In genomic region chr12:31967569-31967968, GRCh38 we compare ENCODE assay signal across 15 cellular contexts. TPM values are rescaled to one million over a fixed set of nuclear protein-coding genes. Genes with fewer than 3 reads are reported as not detected.
A peak's percentile ranks its signal among the peaks of the same experiment; 100 is the strongest.
DNase-seq lines count a peak whose midpoint lies in the region; ATAC-seq, FAIRE-seq and TF ChIP-seq lines count a peak whose summit lies in the region.
"Had no signal": no experiment of that assay in that cellular context is flagged by ENCODE, and none has a peak within 500 bp of the region (broad histone marks: within the 10 kb centered on the region; RNA-seq: fewer than 3 reads in every experiment).

No MANE protein-coding gene starts in this region.

- H3F3A ChIP-seq in SU-DHL-6 (ENCODE audit: insufficient read depth), result peaks cover 5% of the 10 kb centered on the region; the same call in 1 of the 2 replicates

- peaks cover 55% of the 10 kb centered on the region for H3K36me3 Mint-ChIP-seq in activated T-cell treated with anti-CD3 and anti-CD28 coated beads, Interleukin-2, amount 50 U/mL, for 4 hours (ENCODE audit: insufficient read depth)

- peaks cover 5% of the 10 kb centered on the region for H3K9me3 Mint-ChIP-seq in activated T-cell treated with anti-CD3 and anti-CD28 coated beads, Interleukin-2, amount 50 U/mL, for 4 hours

- no peak for TF ChIP-seq POLR2A in gastrocnemius medialis (IDR thresholded peaks at IDR 0.05)

- H3K4me1 Mint-ChIP-seq in activated T-cell treated with anti-CD3 and anti-CD28 coated beads, Interleukin-2, amount 50 U/mL, for 4 hours (ENCODE audit: low read depth), result peaks cover 86% of the 10 kb centered on the region

- peaks cover 23% of the 10 kb centered on the region for H3K4me1 ChIP-seq in effector memory CD4-positive, alpha-beta T cell (ENCODE audit: control insufficient read depth, insufficient read depth, low read length, poor library complexity, severe bottlenecking)
- H3K4me1 ChIP-seq in pancreas (peaks cover 0 to 23% (median 0%) of the 10 kb centered on the region in 3 donors), gastrocnemius medialis (peaks cover 21% of the 10 kb centered on the region in 2 donors)

- H3K27me3 ChIP-seq in SU-DHL-6 (ENCODE audit: low read length), result no peaks in the 10 kb centered on the region
- H3K27me3 ChIP-seq in effector memory CD4-positive, alpha-beta T cell (replicated peaks; ENCODE audit: control insufficient read depth, insufficient read depth, low read length, poor library complexity, severe bottlenecking), result no peaks in the 10 kb centered on the region
- no peaks in the 10 kb centered on the region for H3K27me3 ChIP-seq in pancreas
- H3K27me3 ChIP-seq in gastrocnemius medialis, result no peaks in the 10 kb centered on the region
- H3K27me3 ChIP-seq: dorsolateral prefrontal cortex had no signal

- H4K20me1 ChIP-seq in SU-DHL-6 (ENCODE audit: low read depth, low read length), result no peaks in the 10 kb centered on the region

- no peaks in the 10 kb centered on the region for H3K27me3 Mint-ChIP-seq in activated T-cell treated with anti-CD3 and anti-CD28 coated beads, Interleukin-2, amount 50 U/mL, for 4 hours (ENCODE audit: low read depth)
- H3K27me3 Mint-ChIP-seq: type B pancreatic cell had no signal

- no peak for ATAC-seq in activated T-cell treated with anti-CD3 and anti-CD28 coated beads, Interleukin-2, amount 50 U/mL, for 4 hours
- ATAC-seq in pancreas (peak in 3 of 4 donors; percentile 38 to 53 (median 44)), gastrocnemius medialis (no peak)

- 27 to 47% methylated on average over 7 of the region's 7 CpGs for WGBS in pancreas, 2 donors

- H3K4me2 ChIP-seq in SU-DHL-6 (ENCODE audit: low read depth, low read length, poor library complexity, severe bottlenecking), result no peak overlapping the region

- H3K27ac ChIP-seq in SU-DHL-6 (ENCODE audit: low read depth, low read length), result 0 out of 2 replicates have a peak overlapping the region, but pooled peaks have one; percentile 12
- H3K27ac ChIP-seq in effector memory CD4-positive, alpha-beta T cell (ENCODE audit: insufficient read depth, low read length, poor library complexity, severe bottlenecking), result peak overlapping the region; percentile 55
- H3K27ac ChIP-seq in pancreas, result peak overlapping the region in 1 of 4 donors; percentile 24
- no peak overlapping the region for H3K27ac ChIP-seq in gastrocnemius medialis
- H3K27ac ChIP-seq: C4-2B, WERI-Rb-1 had no signal

- no peak overlapping the region for H3K9ac ChIP-seq in SU-DHL-6 (ENCODE audit: low read length)

- no peak overlapping the region for H2AFZ ChIP-seq in SU-DHL-6 (ENCODE audit: low read depth, low read length, severe bottlenecking)

- H3K9me3 ChIP-seq in SU-DHL-6 (ENCODE audit: insufficient read depth, low read length) (peaks cover 8% of the 10 kb centered on the region; the same call in 1 of the 2 replicates), pancreas (no peaks in the 10 kb centered on the region), gastrocnemius medialis (no peaks in the 10 kb centered on the region)
- H3K9me3 ChIP-seq in effector memory CD4-positive, alpha-beta T cell (ENCODE audit: control insufficient read depth, low read length), result no peaks in the 10 kb centered on the region

- H3K36me3 ChIP-seq in SU-DHL-6 (ENCODE audit: low read length), result peaks cover 57% of the 10 kb centered on the region
- peaks cover 47% of the 10 kb centered on the region for H3K36me3 ChIP-seq in effector memory CD4-positive, alpha-beta T cell (ENCODE audit: control insufficient read depth, insufficient read depth, low read length)
- no peaks in the 10 kb centered on the region for H3K36me3 ChIP-seq in pancreas
- H3K36me3 ChIP-seq in gastrocnemius medialis, result peaks cover 3 to 24% of the 10 kb centered on the region in 2 donors

- peak overlapping the region; percentile 50 for H3K4me3 Mint-ChIP-seq in activated T-cell treated with anti-CD3 and anti-CD28 coated beads, Interleukin-2, amount 50 U/mL, for 4 hours
- H3K4me3 Mint-ChIP-seq: type B pancreatic cell had no signal

- intact Hi-C loops in pancreas (cut with DNase I) (no loop called here), gastrocnemius medialis (cut with DNase I; ENCODE audit: low total_unique reads) (no loop called here)

- H3K4me3 ChIP-seq in SU-DHL-6 (ENCODE audit: insufficient read depth, low read length, poor library complexity, severe bottlenecking), result no peak overlapping the region
- peak overlapping the region; percentile 19 for H3K4me3 ChIP-seq in effector memory CD4-positive, alpha-beta T cell (ENCODE audit: insufficient read depth, low read depth, low read length, poor library complexity, severe bottlenecking)
- H3K4me3 ChIP-seq in pancreas, result no peak overlapping the region
- H3K4me3 ChIP-seq in gastrocnemius medialis, result no peak overlapping the region
- H3K4me3 ChIP-seq: dorsolateral prefrontal cortex, lung had no signal

- TF ChIP-seq CTCF in SU-DHL-6 (IDR thresholded peaks at IDR 0.05; ENCODE audit: insufficient read depth, low read length, poor library complexity, severe bottlenecking), result no peak
- no peak for TF ChIP-seq CTCF in pancreas (IDR thresholded peaks at IDR 0.05)
- no peak for TF ChIP-seq CTCF in gastrocnemius medialis (IDR thresholded peaks at IDR 0.05 in 4 of 5, conservative IDR thresholded peaks at IDR 0.05 in 1 of 5)

- in situ Hi-C loops in gastrocnemius medialis (cut with MboI; ENCODE audit: low sequenced_read_pairs in 4 of 4), result loop anchor here in 3 of 4 donors (10.0 to 25.0 kb wide), 2 partner anchors 243 to 305 kb away; partner anchors contain the start of genes ETFBKMT (in 2 of the 3) and AMN1 (in 1 of the 3)

- FAIRE-seq in pancreas (lab: Jason Lieb, UNC), result no peak

- no peak for DNase-seq in activated T-cell treated with anti-CD3 and anti-CD28 coated beads, Interleukin-2, amount 50 U/mL, for 4 hours
- DNase-seq in activated T-cell treated with anti-CD3 and anti-CD28 coated beads, Interleukin-2, amount 50 U/mL, for 48 hours, result no peak
- DNase-seq in effector memory CD4-positive, alpha-beta T cell, result no peak
- DNase-seq in pancreas, result peak in 2 of 6 donors; percentile 24 to 32
- no peak for DNase-seq in NCI-H1694 treated with DMSO at 0.1 percent for 48 hours (lab: John Stamatoyannopoulos, UW)
- no peak for DNase-seq in gastrocnemius medialis
- no peak for DNase-seq in NCI-H2081 (lab: John Stamatoyannopoulos, UW)
- DNase-seq: dorsolateral prefrontal cortex, NCI-H774, SHP77, WERI-Rb-1 had no signal

- no peaks in the 10 kb centered on the region for H3K9me2 ChIP-seq in SU-DHL-6 (replicated peaks; ENCODE audit: insufficient read depth, low read length)

- H3K79me2 ChIP-seq in SU-DHL-6 (ENCODE audit: insufficient read depth, low read length), result peaks cover 98% of the 10 kb centered on the region

RNA-seq across cellular contexts. Expression of gene RESF1, which starts 8.4 kb away (rescaled TPM):
- 10 to 100 TPM; 47.9 to 58.4 (median 49.5) TPM for total RNA-seq in activated T-cell treated with anti-CD3 and anti-CD28 coated beads, Interleukin-2, amount 50 U/mL, for 4 hours
- total RNA-seq in pancreas (10 to 100 TPM; 10.6 to 32.1 (median 15.6) TPM), gastrocnemius medialis (10 to 100 TPM; 16.0 to 31.7 (median 17.7) TPM)
- 10 to 100 TPM; 23.1 to 25.2 TPM for polyA plus RNA-seq in pancreas

Comparison
In these comparisons a context has a peak if more than half of its experiments do, and no peak if none do; other contexts are left out.
1. ATAC-seq: peak in pancreas (3 of 4); none in activated T-cell treated with anti-CD3 and anti-CD28 coated beads, Interleukin-2, amount 50 U/mL, for 4 hours (0 of 2) and gastrocnemius medialis (0 of 2).
2. H3K27ac ChIP-seq: peak in SU-DHL-6 (single experiment) and effector memory CD4-positive, alpha-beta T cell (single experiment); none in gastrocnemius medialis (0 of 4).